21 cellular contexts compared by ENCODE assay signal in the genomic region with DNA sequence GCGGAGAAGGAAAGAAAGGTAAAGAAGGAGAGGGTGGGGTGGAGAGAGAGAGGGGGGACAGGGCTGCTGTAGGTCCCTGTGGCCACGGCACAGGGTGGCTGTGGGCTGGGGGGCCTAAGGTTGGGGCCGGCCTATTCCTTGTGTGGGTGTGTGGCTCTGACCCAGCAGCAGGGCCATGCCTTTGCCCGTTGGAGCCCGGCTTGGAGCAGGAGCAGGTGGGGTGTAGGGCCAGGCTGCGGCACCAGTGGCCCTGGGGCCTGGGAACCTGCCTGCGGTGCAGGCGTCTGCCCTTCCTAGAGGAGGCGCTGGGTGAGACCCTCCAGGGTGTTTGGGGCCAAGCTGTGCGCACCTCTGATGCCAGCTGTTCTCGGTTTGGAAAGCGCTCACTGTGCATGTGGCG.
"Had no signal": no experiment of that assay in that cellular context is flagged by ENCODE, and none has a peak within 500 bp of the region (broad histone marks: within the 10 kb centered on the region; RNA-seq: fewer than 3 reads in every experiment).

No MANE protein-coding gene starts in this region.

- H3K27ac ChIP-seq: body of pancreas, esophagus muscularis mucosa, hepatocyte, left lung, right atrium auricular region, thoracic aorta had no signal

- H3K4me1 ChIP-seq: body of pancreas, left lung had no signal

- ATAC-seq: activated CD8-positive, alpha-beta T cell treated with anti-CD3 and anti-CD28 coated beads, Interleukin-2, amount 10 ng/mL, durations not matched to agents 7 days and 5 days; body of pancreas; T-helper 17 cell had no signal

- DNase-seq: activated CD4-positive, alpha-beta T cell treated with anti-CD3 and anti-CD28 coated beads, Interleukin-2, amount 10 ng/mL, durations not matched to agents 24 days and 14 days; activated CD4-positive, CD25-positive, alpha-beta regulatory T cell; activated CD8-positive, alpha-beta memory T cell treated with anti-CD3 and anti-CD28 coated beads, Interleukin-2, amount 50 U/mL, for 4 hours; activated CD8-positive, alpha-beta T cell treated with anti-CD3 and anti-CD28 coated beads, Interleukin-2, amount 10 ng/mL, durations not matched to agents 7 days and 5 days; activated gamma-delta T cell treated with Interleukin-2 at 50 U/mL for 16 hours; activated naive CD8-positive, alpha-beta T cell treated with anti-CD3 and anti-CD28 coated beads for 36 hours; activated T-cell treated with anti-CD3 and anti-CD28 coated beads, Interleukin-2, amount 50 U/mL, for 48 hours; amygdala; body of pancreas; caudate nucleus; occipital lobe; T-helper 17 cell had no signal

- H3K4me2 ChIP-seq: hepatocyte had no signal

- FAIRE-seq: colon, endometrium, keratinocyte, small intestine had no signal

- H3K4me3 ChIP-seq: body of pancreas, esophagus muscularis mucosa, hepatocyte, left lung, right atrium auricular region, thoracic aorta had no signal

- H3K9me3 ChIP-seq: body of pancreas, esophagus muscularis mucosa, left lung, right atrium auricular region, thoracic aorta had no signal

- H3K27me3 ChIP-seq: body of pancreas, hepatocyte, right atrium auricular region had no signal

- H2AFZ ChIP-seq: hepatocyte had no signal

- H3K36me3 ChIP-seq: esophagus muscularis mucosa, left lung, right atrium auricular region, thoracic aorta had no signal

- H3K79me2 ChIP-seq: hepatocyte had no signal
